In the genomic region with DNA sequence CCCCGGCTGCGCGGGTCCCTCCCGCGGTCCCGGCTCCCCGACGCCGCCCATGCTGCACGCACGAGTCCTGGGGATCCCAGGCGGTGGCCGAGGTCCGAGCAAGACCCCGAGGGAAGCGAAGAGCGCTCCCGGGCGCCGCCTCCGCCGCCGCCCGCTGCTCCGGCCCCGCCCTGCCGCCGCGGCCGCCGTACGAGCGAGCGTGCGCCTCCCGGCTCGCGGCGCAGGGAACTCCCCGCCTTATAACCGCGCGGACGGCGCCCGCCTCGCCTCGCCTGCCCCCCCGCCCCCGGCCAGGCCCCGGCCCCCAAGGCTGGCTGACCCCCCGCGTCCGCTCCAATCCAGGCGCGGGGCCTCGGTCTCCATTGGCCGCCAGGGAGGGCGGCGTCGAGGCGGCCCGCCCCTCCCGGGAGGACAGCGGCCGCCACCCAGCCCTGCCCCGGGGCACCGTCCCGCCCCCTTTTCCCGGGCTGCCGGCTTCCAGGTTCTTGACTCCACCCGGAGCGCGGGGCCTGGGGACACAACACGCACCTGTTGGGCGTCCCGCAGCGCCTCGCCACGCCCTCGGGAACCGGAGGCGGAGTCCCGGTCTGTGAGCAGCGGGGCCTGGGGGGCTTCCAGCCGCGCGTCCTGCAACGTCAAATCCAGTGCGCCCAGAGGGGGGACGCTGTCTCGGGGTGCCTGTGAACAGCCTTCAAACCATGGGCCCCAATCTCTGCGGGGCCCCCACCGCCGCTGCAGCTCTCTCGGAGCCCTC, we compare ENCODE assay signal across 1 cellular context.
A peak's percentile ranks its signal among the peaks of the same experiment; 100 is the strongest.
TF ChIP-seq lines count a peak whose summit lies in the region.

A gene with protein sequence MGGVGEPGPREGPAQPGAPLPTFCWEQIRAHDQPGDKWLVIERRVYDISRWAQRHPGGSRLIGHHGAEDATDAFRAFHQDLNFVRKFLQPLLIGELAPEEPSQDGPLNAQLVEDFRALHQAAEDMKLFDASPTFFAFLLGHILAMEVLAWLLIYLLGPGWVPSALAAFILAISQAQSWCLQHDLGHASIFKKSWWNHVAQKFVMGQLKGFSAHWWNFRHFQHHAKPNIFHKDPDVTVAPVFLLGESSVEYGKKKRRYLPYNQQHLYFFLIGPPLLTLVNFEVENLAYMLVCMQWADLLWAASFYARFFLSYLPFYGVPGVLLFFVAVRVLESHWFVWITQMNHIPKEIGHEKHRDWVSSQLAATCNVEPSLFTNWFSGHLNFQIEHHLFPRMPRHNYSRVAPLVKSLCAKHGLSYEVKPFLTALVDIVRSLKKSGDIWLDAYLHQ (minus strand): TSS at position 215 of the 754 bp plus-strand sequence. CDS start 164 bp downstream, at position 51.

TF ChIP-seq in K562, 482 proteins besides CTCF, POLR2A, EP300 and RAD21 (continued from another document):
- TF ChIP-seq CEBPB (tag; IDR thresholded peaks at IDR 0.05) (no peak), ATF1 (CRISPR knock-in tag; IDR thresholded peaks at IDR 0.05) (no peak), ATF1 (tag; IDR thresholded peaks at IDR 0.05) (peak; percentile 48; the same call in 1 of the 2 replicates), ZNF311 (CRISPR knock-in tag; IDR thresholded peaks at IDR 0.05) (no peak), ZNF57 (CRISPR knock-in tag; IDR thresholded peaks at IDR 0.05) (no peak), IRF2 (CRISPR knock-in tag; IDR thresholded peaks at IDR 0.05) (no peak), MTA3 (IDR thresholded peaks at IDR 0.05; ENCODE audit: borderline replicate concordance) (0 out of 2 replicates have a peak, but pooled peaks have one; percentile 18), KLF13 (tag; IDR thresholded peaks at IDR 0.05; ENCODE audit: borderline replicate concordance, low read depth) (peak; percentile 67; the same call in 1 of the 2 replicates), PTBP1 (IDR thresholded peaks at IDR 0.05; ENCODE audit: low read depth, low read length) (no peak), ZNF217 (CRISPR knock-in tag; IDR thresholded peaks at IDR 0.05) (no peak), PHB (CRISPR knock-in tag; IDR thresholded peaks at IDR 0.05) (no peak), BACH1 (tag; IDR thresholded peaks at IDR 0.05) (no peak), SIN3A (IDR thresholded peaks at IDR 0.05; ENCODE audit: borderline replicate concordance in 2 of 2, control insufficient read depth in 1 of 2, low read depth in 2 of 2, low read length in 2 of 2) (peak in 1 of 2 experiments; percentile 59; a peak in 1 of 4 replicates), ZNF436 (CRISPR knock-in tag; IDR thresholded peaks at IDR 0.05) (no peak), MCM2 (IDR thresholded peaks at IDR 0.05; ENCODE audit: low read depth) (no peak), PBX2 (CRISPR knock-in tag; IDR thresholded peaks at IDR 0.05; ENCODE audit: low read depth) (no peak), PBX2 (tag; conservative IDR thresholded peaks at IDR 0.05; ENCODE audit: low read depth) (no peak), NCOA1 (IDR thresholded peaks at IDR 0.05; ENCODE audit: low read depth) (no peak), ETS2 (tag; IDR thresholded peaks at IDR 0.05; ENCODE audit: borderline replicate concordance, poor library complexity, severe bottlenecking) (no peak), NCOA2 (IDR thresholded peaks at IDR 0.05; ENCODE audit: partially characterized antibody in 2 of 2) (no peak), TARDBP (IDR thresholded peaks at IDR 0.05) (peak; percentile 84), ZNF263 (CRISPR knock-in tag; IDR thresholded peaks at IDR 0.05; ENCODE audit: borderline replicate concordance) (no peak)
- TF ChIP-seq, protein P1, sequence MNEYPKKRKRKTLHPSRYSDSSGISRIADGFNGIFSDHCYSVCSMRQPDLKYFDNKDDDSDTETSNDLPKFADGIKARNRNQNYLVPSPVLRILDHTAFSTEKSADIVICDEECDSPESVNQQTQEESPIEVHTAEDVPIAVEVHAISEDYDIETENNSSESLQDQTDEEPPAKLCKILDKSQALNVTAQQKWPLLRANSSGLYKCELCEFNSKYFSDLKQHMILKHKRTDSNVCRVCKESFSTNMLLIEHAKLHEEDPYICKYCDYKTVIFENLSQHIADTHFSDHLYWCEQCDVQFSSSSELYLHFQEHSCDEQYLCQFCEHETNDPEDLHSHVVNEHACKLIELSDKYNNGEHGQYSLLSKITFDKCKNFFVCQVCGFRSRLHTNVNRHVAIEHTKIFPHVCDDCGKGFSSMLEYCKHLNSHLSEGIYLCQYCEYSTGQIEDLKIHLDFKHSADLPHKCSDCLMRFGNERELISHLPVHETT (CRISPR knock-in tag; conservative IDR thresholded peaks at IDR 0.05 in 1 of 2, IDR thresholded peaks at IDR 0.05 in 1 of 2): peak in 1 of 2 experiments; percentile 70; a peak in 2 of 4 replicates
- TF ChIP-seq, protein P2, sequence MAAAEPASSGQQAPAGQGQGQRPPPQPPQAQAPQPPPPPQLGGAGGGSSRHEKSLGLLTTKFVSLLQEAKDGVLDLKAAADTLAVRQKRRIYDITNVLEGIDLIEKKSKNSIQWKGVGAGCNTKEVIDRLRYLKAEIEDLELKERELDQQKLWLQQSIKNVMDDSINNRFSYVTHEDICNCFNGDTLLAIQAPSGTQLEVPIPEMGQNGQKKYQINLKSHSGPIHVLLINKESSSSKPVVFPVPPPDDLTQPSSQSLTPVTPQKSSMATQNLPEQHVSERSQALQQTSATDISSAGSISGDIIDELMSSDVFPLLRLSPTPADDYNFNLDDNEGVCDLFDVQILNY (CRISPR knock-in tag; IDR thresholded peaks at IDR 0.05): no peak
TF ChIP-seq in K562: peak in this region for 64.
